Comparison of ENCODE assay signal across 1 cellular context in genomic region chr10:27504007-27504890, GRCh38.
A peak's percentile ranks its signal among the peaks of the same experiment; 100 is the strongest.
TF ChIP-seq lines count a peak whose summit lies in the region.

Gene RAB18, plus strand, starts transcription at chr10:27504304. Its CDS starts 66 bp downstream, at chr10:27504370.

TF ChIP-seq in HepG2, 621 proteins besides CTCF, POLR2A, EP300 and RAD21 (continued from another document and continues in another):
- TF ChIP-seq PRDM15 (CRISPR knock-in tag; IDR thresholded peaks at IDR 0.05) (peak; percentile 84), ZBTB8A (CRISPR knock-in tag; IDR thresholded peaks at IDR 0.05; ENCODE audit: borderline replicate concordance, low read depth) (peak; percentile 83; the same call in 1 of the 2 replicates), ZNF446 (CRISPR knock-in tag; IDR thresholded peaks at IDR 0.05) (peak; percentile 36; the same call in 1 of the 2 replicates), ZXDC (CRISPR knock-in tag; IDR thresholded peaks at IDR 0.05) (peak; percentile 84; the same call in 1 of the 2 replicates), POGK (CRISPR knock-in tag; conservative IDR thresholded peaks at IDR 0.05) (no peak; the same call in 1 of the 2 replicates), ZBTB7A (CRISPR knock-in tag; IDR thresholded peaks at IDR 0.05) (no peak), ZBTB40 (IDR thresholded peaks at IDR 0.05) (peak; percentile 72), ZBTB40 (CRISPR knock-in tag; IDR thresholded peaks at IDR 0.05) (peak; percentile 83), ZNF468 (CRISPR knock-in tag; IDR thresholded peaks at IDR 0.05) (no peak), TOPORS (CRISPR knock-in tag; IDR thresholded peaks at IDR 0.05) (peak; percentile 81; the same call in 1 of the 2 replicates), TCF7L2 (IDR thresholded peaks at IDR 0.05; ENCODE audit: low read depth, low read length) (no peak), ZNF44 (CRISPR knock-in tag; IDR thresholded peaks at IDR 0.05) (peak; percentile 65; the same call in 1 of the 2 replicates), ZKSCAN8 (CRISPR knock-in tag; IDR thresholded peaks at IDR 0.05; ENCODE audit: borderline replicate concordance) (peak; percentile 33; the same call in 1 of the 2 replicates), ZSCAN22 (CRISPR knock-in tag; IDR thresholded peaks at IDR 0.05) (no peak), RELA (CRISPR knock-in tag; IDR thresholded peaks at IDR 0.05) (0 out of 2 replicates have a peak, but pooled peaks have one; percentile 35), CHD2 (IDR thresholded peaks at IDR 0.05; ENCODE audit: low read depth, low read length) (no peak), DMAP1 (CRISPR knock-in tag; IDR thresholded peaks at IDR 0.05) (peak; percentile 65), GRHL1 (CRISPR knock-in tag; conservative IDR thresholded peaks at IDR 0.05) (no peak), ZNF414 (CRISPR knock-in tag; IDR thresholded peaks at IDR 0.05) (peak; percentile 82; the same call in 1 of the 2 replicates), THYN1 (CRISPR knock-in tag; IDR thresholded peaks at IDR 0.05; ENCODE audit: borderline replicate concordance, low read depth) (no peak), STAT5B (CRISPR knock-in tag; IDR thresholded peaks at IDR 0.05) (no peak), GZF1 (CRISPR knock-in tag; IDR thresholded peaks at IDR 0.05) (no peak), ZNF496 (CRISPR knock-in tag; IDR thresholded peaks at IDR 0.05; ENCODE audit: insufficient replicate concordance) (no peak), ZNF629 (CRISPR knock-in tag; conservative IDR thresholded peaks at IDR 0.05) (0 out of 2 replicates have a peak, but pooled peaks have one; percentile 22), MEIS2 (CRISPR knock-in tag; IDR thresholded peaks at IDR 0.05) (peak; percentile 47), ZNF781 (CRISPR knock-in tag; IDR thresholded peaks at IDR 0.05; ENCODE audit: borderline replicate concordance, not compliant biosample characterization) (peak; percentile 72), RNF2 (conservative IDR thresholded peaks at IDR 0.05; ENCODE audit: low read depth) (peak; percentile 95; the same call in 1 of the 2 replicates), ZC3H4 (CRISPR knock-in tag; IDR thresholded peaks at IDR 0.05; ENCODE audit: borderline replicate concordance) (no peak), FOSL2 (CRISPR knock-in tag; IDR thresholded peaks at IDR 0.05) (peak; percentile 38; the same call in 1 of the 2 replicates), ZNF331 (CRISPR knock-in tag; IDR thresholded peaks at IDR 0.05) (peak; percentile 80), EED (CRISPR knock-in tag; IDR thresholded peaks at IDR 0.05) (peak; percentile 57), NBN (conservative IDR thresholded peaks at IDR 0.05) (no peak), PRMT3 (CRISPR knock-in tag; IDR thresholded peaks at IDR 0.05; ENCODE audit: borderline replicate concordance, low read depth) (no peak), ZNF737 (CRISPR knock-in tag; IDR thresholded peaks at IDR 0.05; ENCODE audit: borderline replicate concordance) (peak; percentile 74; the same call in 1 of the 2 replicates), ZNF883 (CRISPR knock-in tag; IDR thresholded peaks at IDR 0.05; ENCODE audit: not compliant biosample characterization) (peak; percentile 95), ZNF607 (CRISPR knock-in tag; IDR thresholded peaks at IDR 0.05; ENCODE audit: borderline replicate concordance) (peak; percentile 77; the same call in 1 of the 2 replicates), ZMYM3 (CRISPR knock-in tag; IDR thresholded peaks at IDR 0.05) (peak; percentile 25; the same call in 1 of the 2 replicates), GMEB1 (CRISPR knock-in tag; IDR thresholded peaks at IDR 0.05; ENCODE audit: borderline replicate concordance) (peak; percentile 96)
